In the genomic region with DNA sequence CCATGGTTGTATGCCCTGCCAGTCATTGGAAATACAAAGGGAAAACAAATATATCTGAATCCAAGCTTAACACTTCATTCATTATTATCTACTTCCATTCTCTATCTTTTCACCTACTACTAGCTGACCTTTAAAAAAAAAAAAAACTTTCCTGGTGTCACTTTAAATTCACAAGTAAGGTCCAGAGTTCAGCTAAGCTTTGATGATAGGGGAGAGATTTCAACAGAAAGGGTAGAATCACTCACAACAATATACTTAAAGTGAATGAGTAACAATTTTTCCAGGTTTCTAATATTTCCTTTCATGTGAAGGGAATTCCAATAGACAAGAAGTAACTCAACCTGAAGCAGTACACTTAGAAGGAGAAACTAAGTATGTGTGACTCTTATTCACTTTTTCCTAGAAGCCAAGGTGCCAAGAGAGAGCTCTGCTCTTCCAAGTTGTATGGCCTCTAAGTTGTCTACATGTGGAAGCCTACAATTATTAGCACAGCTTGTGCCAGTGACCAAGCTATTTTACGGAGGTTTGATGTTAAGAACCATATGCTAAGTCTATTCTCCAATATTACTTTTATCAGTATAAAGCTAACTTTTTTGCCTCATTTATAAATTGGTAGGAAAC, we compare ENCODE assay signal across 23 cellular contexts.
A peak's percentile ranks its signal among the peaks of the same experiment; 100 is the strongest.
DNase-seq lines count a peak whose midpoint lies in the region; ATAC-seq, FAIRE-seq and TF ChIP-seq lines count a peak whose summit lies in the region.
"Had no signal": no experiment of that assay in that cellular context is flagged by ENCODE, and none has a peak within 500 bp of the region (broad histone marks: within the 10 kb centered on the region; RNA-seq: fewer than 3 reads in every experiment).

No MANE protein-coding gene starts in this region.

- H3K27ac ChIP-seq in hepatocyte (peak overlapping the region; percentile 24), HepG2 (ENCODE audit: extremely low read length, insufficient read depth, low read length) (peak overlapping the region; percentile 85), right lobe of liver (peak overlapping the region in 2 of 3 donors; percentile 30 to 45)
- H3K27ac ChIP-seq: BLaER1 treated with 17β-estradiol and CSF1 and Interleukin-3, amounts not matched to agents 10 nM and 100 nM; C4-2B had no signal

- H3K9me3 ChIP-seq in hepatocyte (ENCODE audit: low read depth) (no peaks in the 10 kb centered on the region), HepG2 (ENCODE audit: low read length) (no peaks in the 10 kb centered on the region), right lobe of liver (no peaks in the 10 kb centered on the region)
- H3K9me3 ChIP-seq: BLaER1 treated with 17β-estradiol and CSF1 and Interleukin-3, amounts not matched to agents 10 nM and 100 nM; Caco-2 had no signal

- H3K9me2 ChIP-seq in hepatocyte (replicated peaks; ENCODE audit: insufficient read depth) = no peaks in the 10 kb centered on the region

- TF ChIP-seq POLR2A in HepG2 (IDR thresholded peaks at IDR 0.05; ENCODE audit: insufficient read depth in 1 of 2, low read depth in 2 of 2, low read length in 2 of 2) = no peak
- TF ChIP-seq POLR2A in right lobe of liver (IDR thresholded peaks at IDR 0.05) = no peak

- H3K4me1 ChIP-seq in hepatocyte (ENCODE audit: insufficient read depth) (no peaks in the 10 kb centered on the region), HepG2 (ENCODE audit: insufficient read depth, low read length) (peaks cover 61% of the 10 kb centered on the region), right lobe of liver (peaks cover 0 to 11% (median 3%) of the 10 kb centered on the region in 4 donors)
- H3K4me1 ChIP-seq: BLaER1 treated with 17β-estradiol and CSF1 and Interleukin-3, amounts not matched to agents 10 nM and 100 nM had no signal

- no peak for TF ChIP-seq RAD21 in HepG2 (CRISPR knock-in tag; IDR thresholded peaks at IDR 0.05)

- no peaks in the 10 kb centered on the region for H3K9me3 Mint-ChIP-seq in progenitor cell of endocrine pancreas (ENCODE audit: low read depth)
- H3K9me3 Mint-ChIP-seq: CD4-positive, alpha-beta T cell had no signal

- H3K36me3 ChIP-seq in hepatocyte (replicated peaks; ENCODE audit: insufficient read depth, low read depth) = no peaks in the 10 kb centered on the region
- H3K36me3 ChIP-seq in HepG2 (replicated peaks in 1 of 2; ENCODE audit: control insufficient read depth in 1 of 2, insufficient read depth in 2 of 2, low read length in 2 of 2) = no peaks in the 10 kb centered on the region
- no peaks in the 10 kb centered on the region for H3K36me3 ChIP-seq in right lobe of liver
- H3K36me3 ChIP-seq in H7 (replicated peaks; ENCODE audit: control insufficient read depth, insufficient read depth, low read length) = no peaks in the 10 kb centered on the region
- H3K36me3 ChIP-seq: BLaER1 treated with 17β-estradiol and CSF1 and Interleukin-3, amounts not matched to agents 10 nM and 100 nM had no signal

- no peak overlapping the region for H3K27ac Mint-ChIP-seq in progenitor cell of endocrine pancreas
- H3K27ac Mint-ChIP-seq: B cell; CD4-positive, alpha-beta T cell; CD8-positive, alpha-beta T cell had no signal

- POLR2A ChIA-PET in HepG2 (lab: Yijun Ruan, JAX) = interaction anchor here (1.1 kb wide), 1 partner anchor 868 kb away, joined by 3 read pairs; no protein-coding TSS in a partner anchor

- CTCF ChIA-PET in HepG2 (lab: Yijun Ruan, JAX; ENCODE audit: low intra/inter-chr PET ratio, low total read pairs) = no interaction called here

- ATAC-seq in HepG2 (peak; percentile 76), right lobe of liver (peak; percentile 78 to 91 (median 84))
- ATAC-seq: CD8-positive, alpha-beta T cell; GM12878 had no signal

- H3K4me3 ChIP-seq in hepatocyte = no peak overlapping the region
- peak overlapping the region in 2 of 3 experiments; percentile 20 to 55; a peak in 2 of 6 replicates for H3K4me3 ChIP-seq in HepG2 (replicated peaks in 1 of 3; ENCODE audit: insufficient read depth in 1 of 3, low read depth in 2 of 3, low read length in 3 of 3)
- no peak overlapping the region for H3K4me3 ChIP-seq in right lobe of liver
- no peak overlapping the region for H3K4me3 ChIP-seq in H7 (ENCODE audit: insufficient read depth, low read depth, low read length)
- H3K4me3 ChIP-seq: BLaER1 treated with 17β-estradiol and CSF1 and Interleukin-3, amounts not matched to agents 10 nM and 100 nM; GM12878 had no signal

- intact Hi-C loops in HepG2 (cut with micrococcal nuclease; ENCODE audit: unreplicated experiment) (loop anchor here (1.0 to 10.0 kb wide), 3 partner anchors 110 to 866 kb away; a partner anchor contains a TSS), right lobe of liver (cut with DNase I) (no loop called here)

- TF ChIP-seq CTCF in hepatocyte (IDR thresholded peaks at IDR 0.05; ENCODE audit: poor library complexity) = no peak
- no peak for TF ChIP-seq CTCF in HepG2 (CRISPR knock-in tag; IDR thresholded peaks at IDR 0.05)
- no peak for TF ChIP-seq CTCF in right lobe of liver (IDR thresholded peaks at IDR 0.05)
- TF ChIP-seq CTCF in progenitor cell of endocrine pancreas (IDR thresholded peaks at IDR 0.05; ENCODE audit: unreplicated experiment) = no peak

- H2AFZ ChIP-seq in hepatocyte = no peak overlapping the region
- no peak overlapping the region for H2AFZ ChIP-seq in HepG2 (ENCODE audit: low read length)

- H3K4me2 ChIP-seq in hepatocyte = no peak overlapping the region
- H3K4me2 ChIP-seq in HepG2 (ENCODE audit: low read depth, low read length) = peak overlapping the region; percentile 61
- H3K4me2 ChIP-seq: BLaER1 treated with 17β-estradiol and CSF1 and Interleukin-3, amounts not matched to agents 10 nM and 100 nM had no signal

- H3K79me2 ChIP-seq in hepatocyte (no peaks in the 10 kb centered on the region), HepG2 (ENCODE audit: insufficient read depth, low read length) (no peaks in the 10 kb centered on the region)

- no peaks in the 10 kb centered on the region for H3K27me3 ChIP-seq in hepatocyte
- H3K27me3 ChIP-seq in HepG2 (ENCODE audit: control insufficient read depth in 1 of 2, insufficient read depth in 2 of 2, low read length in 2 of 2) = no peaks in the 10 kb centered on the region
- H3K27me3 ChIP-seq in right lobe of liver = no peaks in the 10 kb centered on the region
- H3K27me3 ChIP-seq in H7 (ENCODE audit: control insufficient read depth, insufficient read depth, low read length) = no peaks in the 10 kb centered on the region
- H3K27me3 ChIP-seq: BLaER1 treated with 17β-estradiol and CSF1 and Interleukin-3, amounts not matched to agents 10 nM and 100 nM had no signal

- H3K4me1 Mint-ChIP-seq in progenitor cell of endocrine pancreas (ENCODE audit: low read depth) = peaks cover 4% of the 10 kb centered on the region
- H3K4me1 Mint-ChIP-seq: B cell had no signal

- H3K36me3 Mint-ChIP-seq in progenitor cell of endocrine pancreas (ENCODE audit: insufficient read depth) = no peaks in the 10 kb centered on the region
- H3K36me3 Mint-ChIP-seq: CD8-positive, alpha-beta T cell had no signal

- in situ Hi-C loops in HepG2 (cut with HindIII; ENCODE audit: extremely low pct_ligation_motif_present, low pct_unique_long_range_greater_than_20kb) = no loop called here

- no TSS peak for BruUV-seq in HepG2 (replicated peaks; lab: Mats Ljungman, UMichigan)

- WGBS in hepatocyte (ENCODE audit: low lambda C conversion rate, missing lambda C conversion rate) = 85% methylated on average over 1 of the region's 1 CpG
- WGBS in HepG2 (ENCODE audit: low lambda C conversion rate) = 0% methylated on average over 1 of the region's 1 CpG
- 6% methylated on average over 1 of the region's 1 CpG for WGBS in right lobe of liver (ENCODE audit: insufficient coverage, low coverage, low lambda C conversion rate, missing lambda C conversion rate)

- peak overlapping the region; percentile 53 for H3K9ac ChIP-seq in HepG2 (ENCODE audit: insufficient read depth, low read depth, low read length)
- H3K9ac ChIP-seq: BLaER1 treated with 17β-estradiol and CSF1 and Interleukin-3, amounts not matched to agents 10 nM and 100 nM had no signal

- peak; percentile 20 for DNase-seq in hepatocyte (ENCODE audit: low spot score)
- DNase-seq in HepG2 (ENCODE audit: low spot score) = peak; percentile 77
- DNase-seq in right lobe of liver = no peak
- no peak for DNase-seq in H7
- DNase-seq in progenitor cell of endocrine pancreas (ENCODE audit: low spot score, unreplicated experiment) = no peak
- DNase-seq in AML-193 (lab: John Stamatoyannopoulos, UW) = no peak
- DNase-seq: 8988T; ACHN; Caco-2; Calu3; CD4-positive, alpha-beta T cell; CD8-positive, alpha-beta T cell; DND-41; EL; GDM1 had no signal

- TF ChIP-seq EP300 in HepG2 (IDR thresholded peaks at IDR 0.05; ENCODE audit: low read depth in 2 of 2, low read length in 2 of 2) (peak in 1 of 2 experiments; percentile 57; a peak in 1 of 4 replicates), HepG2 (CRISPR knock-in tag; IDR thresholded peaks at IDR 0.05; ENCODE audit: borderline replicate concordance) (no peak)

- H4K20me1 ChIP-seq in hepatocyte (ENCODE audit: insufficient read depth, poor library complexity, severe bottlenecking) = no peaks in the 10 kb centered on the region
- no peaks in the 10 kb centered on the region for H4K20me1 ChIP-seq in HepG2 (ENCODE audit: insufficient read depth, low read length)
- H4K20me1 ChIP-seq: BLaER1 treated with 17β-estradiol and CSF1 and Interleukin-3, amounts not matched to agents 10 nM and 100 nM had no signal

- no peaks in the 10 kb centered on the region for H3K27me3 Mint-ChIP-seq in progenitor cell of endocrine pancreas
- H3K27me3 Mint-ChIP-seq: B cell; CD4-positive, alpha-beta T cell had no signal

- FAIRE-seq in HepG2 (lab: Jason Lieb, UNC) = peak; percentile 12
- FAIRE-seq: A204.1, D721Med, GM12878, GM12892, GM18507 had no signal

- no peak overlapping the region for H3K4me3 Mint-ChIP-seq in progenitor cell of endocrine pancreas (ENCODE audit: low read depth)
- H3K4me3 Mint-ChIP-seq: B cell; CD4-positive, alpha-beta T cell; CD8-positive, alpha-beta T cell had no signal

Comparison
In these comparisons a context has a peak if more than half of its experiments do, and no peak if none do; other contexts are left out.
1. DNase-seq: peak in hepatocyte (single experiment) and HepG2 (single experiment); none in right lobe of liver (0 of 3), H7 (single experiment), progenitor cell of endocrine pancreas (single experiment) and AML-193 (0 of 2).
2. H3K4me3 ChIP-seq: peak in HepG2 (2 of 3); none in hepatocyte (single experiment), right lobe of liver (0 of 3) and H7 (single experiment).
3. H3K27ac ChIP-seq: peak in every context shown above with its lines; median percentile 85 in HepG2; 38 in right lobe of liver; 24 in hepatocyte.